ENCODE assay signal across 15 cellular contexts in the genomic region with DNA sequence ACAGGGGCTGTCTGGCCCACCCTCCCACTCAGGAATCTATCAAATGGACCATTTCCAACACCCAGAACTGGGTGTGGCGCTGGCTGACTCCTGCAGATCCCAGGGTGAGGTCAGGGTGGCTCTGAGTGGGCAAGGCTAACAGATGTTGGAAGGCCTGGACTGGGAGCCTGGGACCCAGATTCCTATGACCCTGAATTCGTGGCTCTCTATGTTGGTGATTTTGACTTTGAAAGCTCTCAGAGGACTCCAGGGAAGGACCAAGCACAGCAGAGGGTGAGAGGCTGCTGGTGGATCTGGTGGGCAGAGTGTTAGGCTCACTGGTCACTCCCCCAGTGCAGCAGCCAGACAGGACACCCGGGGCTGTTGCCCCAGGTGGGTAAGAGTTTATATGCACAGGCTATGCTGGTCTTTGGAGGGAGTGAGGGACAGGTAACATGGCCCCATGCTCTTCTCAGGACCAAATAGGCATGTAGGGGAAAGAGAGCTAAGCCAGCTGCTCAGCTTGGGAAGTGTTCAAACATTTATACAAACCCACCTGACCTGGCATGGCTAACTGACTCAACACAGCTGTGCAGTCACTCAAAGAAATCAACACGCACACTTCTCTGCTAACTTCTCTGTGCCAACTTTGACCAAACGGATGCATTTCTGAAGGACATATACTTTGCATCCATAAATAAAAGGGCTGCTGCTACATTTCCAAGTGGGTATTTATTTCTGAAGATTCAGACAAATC.
"Had no signal": no experiment of that assay in that cellular context is flagged by ENCODE, and none has a peak within 500 bp of the region (broad histone marks: within the 10 kb centered on the region; RNA-seq: fewer than 3 reads in every experiment).

No MANE protein-coding gene starts in this region.

- H3K36me3 ChIP-seq: heart right ventricle, sigmoid colon, uterus had no signal

- H3K27ac ChIP-seq: dorsolateral prefrontal cortex, heart right ventricle, lower lobe of right lung, sigmoid colon, uterus had no signal

- H3K9me3 ChIP-seq: heart right ventricle, left lung, lower lobe of right lung, sigmoid colon, uterus had no signal

- FAIRE-seq: small intestine had no signal

- H3K4me1 ChIP-seq: sigmoid colon, uterus had no signal

- ATAC-seq: heart right ventricle, left lung, lower lobe of right lung had no signal

- H3K4me3 ChIP-seq: dorsolateral prefrontal cortex, heart right ventricle, left lung, lower lobe of right lung, sigmoid colon, uterus had no signal

- DNase-seq: cortex of kidney; dorsolateral prefrontal cortex; effector CD8-positive, alpha-beta T cell; foreskin melanocyte; heart right ventricle; hypothalamus; islet precursor cell; left lung; lower lobe of right lung; naive B cell; sigmoid colon; small intestine; stimulated activated CD4-positive, alpha-beta T cell treated with anti-CD3 and anti-CD28 coated beads, Interleukin-2, amount 100 ng/mL, for 48 hours; stimulated activated naive CD4-positive, alpha-beta T cell treated with Interleukin-2 at 50 U/mL for 16 hours; uterus had no signal

- H3K27me3 ChIP-seq: dorsolateral prefrontal cortex, heart right ventricle, left lung, sigmoid colon, uterus had no signal
